6 cellular contexts compared by ENCODE assay signal in the genomic region with DNA sequence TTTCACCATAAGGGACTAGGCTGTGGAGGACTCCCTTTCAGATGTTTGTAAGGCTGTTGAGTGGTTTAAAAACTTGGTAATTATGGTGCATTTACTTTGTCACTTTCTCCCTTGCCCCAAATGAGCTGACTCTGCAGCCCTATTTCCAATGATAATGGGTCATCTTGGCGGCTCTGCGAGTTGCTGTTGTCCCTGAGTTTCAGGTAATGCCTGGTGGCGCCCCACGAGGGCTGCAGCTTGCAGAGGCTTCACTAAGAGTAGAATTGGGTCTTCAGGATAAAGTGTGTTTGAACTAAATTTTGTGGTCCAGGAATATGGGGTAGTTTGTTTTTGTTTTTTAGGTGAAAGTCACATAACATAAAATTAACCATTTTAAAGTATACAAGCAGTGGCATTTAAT.
"Had no signal": no experiment of that assay in that cellular context is flagged by ENCODE, and none has a peak within 500 bp of the region (broad histone marks: within the 10 kb centered on the region; RNA-seq: fewer than 3 reads in every experiment).

No MANE protein-coding gene starts in this region.

- FAIRE-seq: H54, HTR-8/SVneo, K562 had no signal

- DNase-seq: GOT3, HCEC 1CT, IMR-90 had no signal

- ATAC-seq: K562 had no signal

- H3K4me3 ChIP-seq: K562 had no signal
